8 cellular contexts compared by ENCODE assay signal in the genomic region with DNA sequence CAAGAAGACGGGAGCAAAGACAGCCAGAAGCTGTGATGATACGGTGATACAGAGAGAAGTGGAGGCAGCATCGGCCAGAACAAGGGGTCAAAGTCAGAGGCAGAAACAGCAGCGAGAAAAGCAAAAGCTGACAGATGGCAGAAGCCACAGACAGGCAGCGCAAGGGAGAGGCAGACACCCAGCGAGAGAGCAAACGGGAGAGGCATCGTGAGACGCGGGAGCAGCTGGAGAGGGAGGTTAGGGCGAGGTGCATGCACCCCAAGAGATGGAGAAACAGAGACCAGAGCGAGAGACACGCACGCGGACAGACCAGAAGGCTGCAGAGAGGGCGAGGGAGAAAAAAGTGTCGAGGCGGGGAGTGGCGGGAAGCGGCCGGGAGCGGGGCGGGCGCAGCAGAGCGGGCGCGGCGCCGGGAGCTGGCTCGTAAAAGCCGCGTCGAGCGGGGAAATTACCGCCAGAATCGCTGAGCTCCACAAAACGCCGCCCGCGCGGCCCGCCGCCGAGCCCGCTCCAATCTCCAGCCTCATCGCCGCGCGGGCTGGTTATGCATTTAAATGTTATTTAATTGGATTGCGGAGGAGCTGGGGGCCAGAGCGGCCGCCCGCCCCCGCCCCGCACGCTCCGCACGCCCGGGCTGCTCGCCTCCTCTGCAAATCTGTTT. TPM values are rescaled to one million over a fixed set of nuclear protein-coding genes. Genes with fewer than 3 reads are reported as not detected.
DNase-seq lines count a peak whose midpoint lies in the region; ATAC-seq and TF ChIP-seq lines count a peak whose summit lies in the region.

No MANE protein-coding gene starts in this region.

- no peaks in the 10 kb centered on the region for H3K36me3 ChIP-seq in lung (ENCODE audit: control insufficient read depth in 2 of 2, insufficient read depth in 2 of 2, low read length in 2 of 2)
- no peaks in the 10 kb centered on the region for H3K36me3 ChIP-seq in thoracic aorta

- H3K4me3 ChIP-seq in coronary artery (peak overlapping the region; percentile 69), lung (no peak overlapping the region), thoracic aorta (peak overlapping the region; percentile 70)

- H3K27me3 ChIP-seq in lung (ENCODE audit: control insufficient read depth, insufficient read depth) (no peaks in the 10 kb centered on the region), thoracic aorta (replicated peaks; ENCODE audit: insufficient read depth) (no peaks in the 10 kb centered on the region)

- TF ChIP-seq CTCF in coronary artery (IDR thresholded peaks at IDR 0.05) (no peak), lung (IDR thresholded peaks at IDR 0.05; ENCODE audit: control extremely low read depth, extremely low read depth) (no peak), thoracic aorta (IDR thresholded peaks at IDR 0.05) (no peak)

- H3K27ac ChIP-seq in coronary artery (no peak overlapping the region), lung (ENCODE audit: low read depth in 1 of 2, low read length in 1 of 2) (no peak overlapping the region), thoracic aorta (no peak overlapping the region)

- DNase-seq in Ammon's horn (ENCODE audit: low spot score) (peak; percentile 40), HuH-7 (ENCODE audit: low spot score) (peak; percentile 58), SW480 (ENCODE audit: low spot score) (peak; percentile 29), coronary artery (ENCODE audit: low spot score) (no peak), lung (ENCODE audit: low spot score) (no peak), thoracic aorta (ENCODE audit: low spot score) (no peak), SHP77 treated with DMSO at 0.1 percent for 48 hours (lab: John Stamatoyannopoulos, UW) (no peak)

- 2 to 3% methylated on average over 47 to 60 of the region's 60 CpGs for WGBS in lung, 2 donors

- H3K4me1 ChIP-seq in lung (ENCODE audit: control insufficient read depth in 2 of 2, insufficient read depth in 2 of 2, low read length in 2 of 2): peaks cover 0 to 5% of the 10 kb centered on the region in 2 donors
- peaks cover 0 to 12% of the 10 kb centered on the region in 2 donors for H3K4me1 ChIP-seq in thoracic aorta (ENCODE audit: control insufficient read depth in 1 of 2, low read depth in 2 of 2)

- H3K9me3 ChIP-seq in lung (ENCODE audit: control insufficient read depth in 2 of 2, insufficient read depth in 1 of 2, low read length in 1 of 2) (no peaks in the 10 kb centered on the region), thoracic aorta (no peaks in the 10 kb centered on the region)

- ATAC-seq in lung (ENCODE audit: insufficient read depth, low FRiP score): peak; percentile 11
- ATAC-seq in thoracic aorta (ENCODE audit: insufficient number of reproducible peaks, low FRiP score, low read depth): no peak
- no peak for ATAC-seq in GM19467 (IDR thresholded peaks at IDR 0.05; ENCODE audit: unreplicated experiment)

RNA-seq across cellular contexts. Expression of a gene that starts 15.6 kb away (rescaled TPM):
- total RNA-seq in lung: 10 to 100 TPM; 20.3 to 28.4 TPM
- polyA plus RNA-seq in lung: 10 to 100 TPM; 23.4 to 45.7 TPM
- 10 to 100 TPM; 29.4 to 39.3 TPM for total RNA-seq in thoracic aorta

Comparison
In these comparisons a context has a peak if more than half of its experiments do, and no peak if none do; other contexts are left out.
1. DNase-seq: peak in Ammon's horn (single experiment), HuH-7 (single experiment) and SW480 (single experiment); none in coronary artery (single experiment), lung (single experiment), thoracic aorta (single experiment) and SHP77 treated with DMSO at 0.1 percent for 48 hours (single experiment).